Comparison of ENCODE assay signal across 11 cellular contexts in the genomic region with DNA sequence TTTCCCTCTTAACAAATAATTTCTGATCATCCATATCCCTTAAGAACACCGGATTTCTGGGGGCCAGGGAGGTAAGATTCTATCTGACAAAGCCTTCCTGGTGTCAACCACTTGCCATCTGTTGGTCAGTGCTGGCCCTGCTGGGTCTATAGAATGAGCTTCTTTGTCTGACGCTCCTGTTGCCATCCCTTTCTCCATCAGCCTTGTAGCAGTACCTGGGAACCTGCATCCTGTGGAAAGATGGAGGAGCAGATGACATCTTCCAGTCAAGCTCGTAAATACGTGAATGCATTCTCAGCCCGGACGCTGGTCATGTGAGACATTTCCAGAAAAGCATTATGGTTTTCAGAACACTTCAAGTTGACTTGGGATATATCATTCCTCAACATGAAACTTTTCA.
"Had no signal": no experiment of that assay in that cellular context is flagged by ENCODE, and none has a peak within 500 bp of the region (broad histone marks: within the 10 kb centered on the region; RNA-seq: fewer than 3 reads in every experiment).

No MANE protein-coding gene starts in this region.

- H3K4me3 ChIP-seq: GM23248, GM23338, HAP-1 had no signal

- H2AFZ ChIP-seq: GM23248, GM23338 had no signal

- H3K27ac Mint-ChIP-seq: GM23338, HFFc6 had no signal

- H3K9me3 ChIP-seq: HAP-1 had no signal

- ATAC-seq: GM23338, HCT116 had no signal

- H3K36me3 ChIP-seq: HAP-1 had no signal

- H3K4me3 Mint-ChIP-seq: GM23338, H9, HFFc6 had no signal

- FAIRE-seq: H1, H54 had no signal

- H3K9ac ChIP-seq: GM23248 had no signal

- DNase-seq: GM23248, GOT3, H7, H9, HCEC 1CT, HFFc6 had no signal

- H3K4me1 ChIP-seq: HAP-1 had no signal

- H3K4me2 ChIP-seq: GM23338 had no signal

- H3K9me3 Mint-ChIP-seq: GM23338, H9, HFFc6 had no signal

- H3K27ac ChIP-seq: GM23248 had no signal
